In genomic region chr6:107102414-107102805, GRCh38 we compare ENCODE assay signal across 1 cellular context.
TF ChIP-seq lines count a peak whose summit lies in the region.

No MANE protein-coding gene starts in this region.

TF ChIP-seq in WTC11, 78 proteins besides CTCF, POLR2A, EP300 and RAD21 (continued from another document):
- TF ChIP-seq ZNF425 (CRISPR knock-in tag; conservative IDR thresholded peaks at IDR 0.05), result no peak
- no peak for TF ChIP-seq ZNF671 (CRISPR knock-in tag; IDR thresholded peaks at IDR 0.05)
- no peak for TF ChIP-seq E2F5 (CRISPR knock-in tag; IDR thresholded peaks at IDR 0.05)
- no peak for TF ChIP-seq FOXJ3 (CRISPR knock-in tag; IDR thresholded peaks at IDR 0.05; ENCODE audit: borderline replicate concordance)
- no peak for TF ChIP-seq EMX1 (CRISPR knock-in tag; IDR thresholded peaks at IDR 0.05)
- TF ChIP-seq JAZF1 (CRISPR knock-in tag; IDR thresholded peaks at IDR 0.05), result no peak
- TF ChIP-seq E2F4 (CRISPR knock-in tag; IDR thresholded peaks at IDR 0.05; ENCODE audit: borderline replicate concordance, low read depth), result no peak
